7 cellular contexts compared by ENCODE assay signal in genomic region chr15:62549345-62549970, GRCh38.
DNase-seq lines count a peak whose midpoint lies in the region; ATAC-seq and TF ChIP-seq lines count a peak whose summit lies in the region.

No MANE protein-coding gene starts in this region.

- no peak overlapping the region for H3K4me3 ChIP-seq in Jurkat, Clone E6-1 (ENCODE audit: low read length)
- H3K4me3 ChIP-seq in brain microvascular endothelial cell (ENCODE audit: low read depth, low read length) = no peak overlapping the region

- H3K27me3 ChIP-seq in brain microvascular endothelial cell (replicated peaks) = no peaks in the 10 kb centered on the region

- H3K36me3 ChIP-seq in brain microvascular endothelial cell (replicated peaks) = no peaks in the 10 kb centered on the region

- H3K27ac ChIP-seq in brain microvascular endothelial cell = no peak overlapping the region

- DNase-seq in EH (ENCODE audit: low read depth) (peak; percentile 54), brain microvascular endothelial cell (peak; percentile 53), myocyte (ENCODE audit: low read depth) (peak; percentile 36)
- peak; percentile 14 for DNase-seq in Jurkat, Clone E6-1 (ENCODE audit: low read depth, low spot score)
- DNase-seq in activated CD8-positive, alpha-beta memory T cell treated with anti-CD3 and anti-CD28 coated beads, Interleukin-2, amount 50 U/mL, for 4 hours = no peak

- ATAC-seq in HG03175 (IDR thresholded peaks at IDR 0.05; ENCODE audit: unreplicated experiment) (no peak), HG03095 (IDR thresholded peaks at IDR 0.05; ENCODE audit: unreplicated experiment) (no peak)

- TF ChIP-seq CTCF in brain microvascular endothelial cell (IDR thresholded peaks at IDR 0.05; ENCODE audit: low read depth, low read length, missing control alignments) = peak; percentile 81

- in situ Hi-C loops in brain microvascular endothelial cell (cut with HindIII; ENCODE audit: low pct_ligation_motif_present, low sequenced_read_pairs) = no loop called here
